Comparison of ENCODE assay signal across 26 cellular contexts in genomic region chr1:208542309-208542708, GRCh38.
"Had no signal": no experiment of that assay in that cellular context is flagged by ENCODE, and none has a peak within 500 bp of the region (broad histone marks: within the 10 kb centered on the region; RNA-seq: fewer than 3 reads in every experiment).

No MANE protein-coding gene starts in this region.

- H3K9me3 Mint-ChIP-seq: activated B cell treated with CpG ODN at 0.5 μM for 24 hours; activated CD4-positive, alpha-beta T cell treated with anti-CD3 and anti-CD28 coated beads, Interleukin-2, amount 10 ng/mL, durations not matched to agents 24 days and 14 days; activated naive CD8-positive, alpha-beta T cell treated with anti-CD3 and anti-CD28 coated beads, Interleukin-2, amount 50 U/mL, for 24 hours; activated T-cell treated with anti-CD3 and anti-CD28 coated beads, Interleukin-2, amount 50 U/mL, for 24 hours; activated T-helper 1 cell treated with anti-CD3 and anti-CD28 coated beads, Interleukin-12 subunit alpha, Interleukin-12 subunit beta, Interleukin-2, Interleukin-4 antibody, amounts not matched to agents 30 ng/mL and 10 ng/mL and 1 ng/mL, durations not matched to agents 14 hours and 24 hours and 36 hours; brain; T-cell had no signal

- H3K36me3 Mint-ChIP-seq: activated CD8-positive, alpha-beta memory T cell treated with anti-CD3 and anti-CD28 coated beads, Interleukin-2, amount 10 ng/mL, durations not matched to agents 7 days and 5 days; activated naive CD4-positive, alpha-beta T cell treated with anti-CD3 and anti-CD28 coated beads, Interleukin-2, amount 50 U/mL, for 72 hours; brain; T-cell had no signal

- H3K27me3 Mint-ChIP-seq: activated B cell treated with CpG ODN at 0.5 μM for 24 hours; activated CD4-positive, alpha-beta T cell treated with anti-CD3 and anti-CD28 coated beads, Interleukin-2, amount 10 ng/mL, durations not matched to agents 24 days and 14 days; brain had no signal

- DNase-seq: activated B cell treated with CpG ODN at 0.5 μM for 24 hours; activated CD4-positive, alpha-beta T cell treated with anti-CD3 and anti-CD28 coated beads for 1 hour; activated CD4-positive, alpha-beta T cell treated with anti-CD3 and anti-CD28 coated beads, Interleukin-2, amount 10 ng/mL, durations not matched to agents 24 days and 14 days; activated CD4-positive, alpha-beta T cell treated with anti-CD3 and anti-CD28 coated beads, Interleukin-2, amount 50 U/mL, for 48 hours; activated effector memory CD4-positive, alpha-beta T cell treated with anti-CD3 and anti-CD28 coated beads, Interleukin-2, amount 50 U/mL, for 16 hours; activated naive CD4-positive, alpha-beta T cell treated with Interleukin-2 at 50 U/mL for 16 hours; activated naive CD8-positive, alpha-beta T cell treated with anti-CD3 and anti-CD28 coated beads, Interleukin-2, amount 50 U/mL, for 24 hours; activated T-cell treated with anti-CD3 and anti-CD28 coated beads, Interleukin-2, amount 50 U/mL, for 24 hours; amniotic stem cell; Karpas-422; MV-4-11; NCI-H1436; NCI-H1694 treated with DMSO at 0.1 percent for 48 hours; NCI-H2081; OCI-M1; Peyer's patch; T-cell; T1000 had no signal

- H3K27ac ChIP-seq: ascending aorta, cardiac muscle cell, Peyer's patch, SK-N-MC had no signal

- H3K27ac Mint-ChIP-seq: activated B cell treated with CpG ODN at 0.5 μM for 24 hours; activated CD4-positive, alpha-beta T cell treated with anti-CD3 and anti-CD28 coated beads, Interleukin-2, amount 10 ng/mL, durations not matched to agents 24 days and 14 days; activated CD8-positive, alpha-beta memory T cell treated with anti-CD3 and anti-CD28 coated beads, Interleukin-2, amount 10 ng/mL, durations not matched to agents 7 days and 5 days; activated naive CD4-positive, alpha-beta T cell treated with anti-CD3 and anti-CD28 coated beads, Interleukin-2, amount 50 U/mL, for 72 hours; activated naive CD8-positive, alpha-beta T cell treated with anti-CD3 and anti-CD28 coated beads, Interleukin-2, amount 50 U/mL, for 24 hours; activated T-cell treated with anti-CD3 and anti-CD28 coated beads, Interleukin-2, amount 50 U/mL, for 24 hours; activated T-helper 1 cell treated with anti-CD3 and anti-CD28 coated beads, Interleukin-12 subunit alpha, Interleukin-12 subunit beta, Interleukin-2, Interleukin-4 antibody, amounts not matched to agents 30 ng/mL and 10 ng/mL and 1 ng/mL, durations not matched to agents 14 hours and 24 hours and 36 hours; brain; T-cell had no signal

- H3K4me3 Mint-ChIP-seq: activated B cell treated with CpG ODN at 0.5 μM for 24 hours; activated CD4-positive, alpha-beta T cell treated with anti-CD3 and anti-CD28 coated beads, Interleukin-2, amount 10 ng/mL, durations not matched to agents 24 days and 14 days; activated CD8-positive, alpha-beta memory T cell treated with anti-CD3 and anti-CD28 coated beads, Interleukin-2, amount 10 ng/mL, durations not matched to agents 7 days and 5 days; activated naive CD8-positive, alpha-beta T cell treated with anti-CD3 and anti-CD28 coated beads, Interleukin-2, amount 50 U/mL, for 24 hours; activated T-cell treated with anti-CD3 and anti-CD28 coated beads, Interleukin-2, amount 50 U/mL, for 24 hours; activated T-helper 1 cell treated with anti-CD3 and anti-CD28 coated beads, Interleukin-12 subunit alpha, Interleukin-12 subunit beta, Interleukin-2, Interleukin-4 antibody, amounts not matched to agents 30 ng/mL and 10 ng/mL and 1 ng/mL, durations not matched to agents 14 hours and 24 hours and 36 hours; brain; T-cell had no signal

- H3K4me1 Mint-ChIP-seq: activated B cell treated with CpG ODN at 0.5 μM for 24 hours; activated CD4-positive, alpha-beta T cell treated with anti-CD3 and anti-CD28 coated beads, Interleukin-2, amount 10 ng/mL, durations not matched to agents 24 days and 14 days; activated naive CD8-positive, alpha-beta T cell treated with anti-CD3 and anti-CD28 coated beads, Interleukin-2, amount 50 U/mL, for 24 hours; T-cell had no signal

- H3K4me1 ChIP-seq: ascending aorta, Peyer's patch had no signal

- H3K27me3 ChIP-seq: ascending aorta, cardiac muscle cell, Peyer's patch had no signal

- ATAC-seq: activated naive CD4-positive, alpha-beta T cell treated with anti-CD3 and anti-CD28 coated beads, Interleukin-2, amount 50 U/mL, for 72 hours; activated naive CD8-positive, alpha-beta T cell treated with anti-CD3 and anti-CD28 coated beads, Interleukin-2, amount 50 U/mL, for 24 hours; K562; T-cell had no signal
